In genomic region chr7:3639253-3639652, GRCh38 we compare ENCODE assay signal across 31 cellular contexts.
"Had no signal": no experiment of that assay in that cellular context is flagged by ENCODE, and none has a peak within 500 bp of the region (broad histone marks: within the 10 kb centered on the region; RNA-seq: fewer than 3 reads in every experiment).

No MANE protein-coding gene starts in this region.

- H3K4me3 ChIP-seq: ascending aorta had no signal

- H3K9me3 ChIP-seq: ascending aorta had no signal

- H3K4me1 ChIP-seq: ascending aorta had no signal

- H3K27ac ChIP-seq: ascending aorta, WERI-Rb-1 had no signal

- ATAC-seq: activated CD4-positive, alpha-beta T cell treated with anti-CD3 and anti-CD28 coated beads for 36 hours; activated CD4-positive, CD25-positive, alpha-beta regulatory T cell treated with anti-CD3 and anti-CD28 coated beads, Interleukin-2, amount 50 U/mL, for 24 hours; activated CD8-positive, alpha-beta memory T cell treated with anti-CD3 and anti-CD28 coated beads, Interleukin-2, amount 10 ng/mL, durations not matched to agents 7 days and 5 days; activated CD8-positive, alpha-beta T cell treated with anti-CD3 and anti-CD28 coated beads, Interleukin-2, amount 10 ng/mL, durations not matched to agents 7 days and 5 days; activated naive CD8-positive, alpha-beta T cell treated with anti-CD3 and anti-CD28 coated beads, Interleukin-2, amount 50 U/mL, for 24 hours; WTC11 had no signal

- DNase-seq: activated CD4-positive, alpha-beta memory T cell treated with anti-CD3 and anti-CD28 coated beads, Interleukin-2, amount 10 ng/mL, durations not matched to agents 7 days and 5 days; activated CD4-positive, alpha-beta T cell treated with anti-CD3 and anti-CD28 coated beads for 1 hour; activated CD4-positive, alpha-beta T cell treated with anti-CD3 and anti-CD28 coated beads for 36 hours; activated CD4-positive, alpha-beta T cell treated with anti-CD3 and anti-CD28 coated beads for 48 hours; activated CD4-positive, alpha-beta T cell treated with anti-CD3 and anti-CD28 coated beads, Interleukin-2, amount 10 ng/mL, durations not matched to agents 7 days and 5 days; activated CD4-positive, alpha-beta T cell treated with anti-CD3 and anti-CD28 coated beads, Interleukin-2, amount 50 U/mL, for 48 hours; activated CD4-positive, CD25-positive, alpha-beta regulatory T cell; activated CD8-positive, alpha-beta memory T cell treated with anti-CD3 and anti-CD28 coated beads for 24 hours; activated CD8-positive, alpha-beta memory T cell treated with anti-CD3 and anti-CD28 coated beads, Interleukin-2, amount 10 ng/mL, durations not matched to agents 7 days and 5 days; activated CD8-positive, alpha-beta memory T cell treated with anti-CD3 and anti-CD28 coated beads, Interleukin-2, amount 50 U/mL, for 48 hours; activated CD8-positive, alpha-beta T cell treated with anti-CD3 and anti-CD28 coated beads, Interleukin-2, amount 10 ng/mL, durations not matched to agents 7 days and 5 days; activated effector memory CD4-positive, alpha-beta T cell treated with Interleukin-2 at 50 U/mL for 16 hours; activated gamma-delta T cell; activated naive CD4-positive, alpha-beta T cell treated with anti-CD3 and anti-CD28 coated beads, Interleukin-2, amount 10 ng/mL, durations not matched to agents 7 days and 5 days; activated naive CD4-positive, alpha-beta T cell treated with Interleukin-2 at 50 U/mL for 16 hours; activated naive CD8-positive, alpha-beta T cell treated with anti-CD3 and anti-CD28 coated beads, Interleukin-2, amount 10 ng/mL, durations not matched to agents 7 days and 5 days; activated naive CD8-positive, alpha-beta T cell treated with anti-CD3 and anti-CD28 coated beads, Interleukin-2, amount 50 U/mL, for 24 hours; activated T-cell treated with anti-CD3 and anti-CD28 coated beads, Interleukin-2, amount 50 U/mL, for 24 hours; activated T-cell treated with anti-CD3 and anti-CD28 coated beads, Interleukin-2, amount 50 U/mL, for 48 hours; amygdala; anterior cingulate cortex; central memory CD4-positive, alpha-beta T cell; SW 1271; T-helper 1 cell; T-helper 2 cell; T-helper 9 cell; WERI-Rb-1 had no signal

- FAIRE-seq: bronchial epithelial cell had no signal

- H3K27me3 ChIP-seq: ascending aorta had no signal
